ENCODE assay signal across 1 cellular context in the genomic region with DNA sequence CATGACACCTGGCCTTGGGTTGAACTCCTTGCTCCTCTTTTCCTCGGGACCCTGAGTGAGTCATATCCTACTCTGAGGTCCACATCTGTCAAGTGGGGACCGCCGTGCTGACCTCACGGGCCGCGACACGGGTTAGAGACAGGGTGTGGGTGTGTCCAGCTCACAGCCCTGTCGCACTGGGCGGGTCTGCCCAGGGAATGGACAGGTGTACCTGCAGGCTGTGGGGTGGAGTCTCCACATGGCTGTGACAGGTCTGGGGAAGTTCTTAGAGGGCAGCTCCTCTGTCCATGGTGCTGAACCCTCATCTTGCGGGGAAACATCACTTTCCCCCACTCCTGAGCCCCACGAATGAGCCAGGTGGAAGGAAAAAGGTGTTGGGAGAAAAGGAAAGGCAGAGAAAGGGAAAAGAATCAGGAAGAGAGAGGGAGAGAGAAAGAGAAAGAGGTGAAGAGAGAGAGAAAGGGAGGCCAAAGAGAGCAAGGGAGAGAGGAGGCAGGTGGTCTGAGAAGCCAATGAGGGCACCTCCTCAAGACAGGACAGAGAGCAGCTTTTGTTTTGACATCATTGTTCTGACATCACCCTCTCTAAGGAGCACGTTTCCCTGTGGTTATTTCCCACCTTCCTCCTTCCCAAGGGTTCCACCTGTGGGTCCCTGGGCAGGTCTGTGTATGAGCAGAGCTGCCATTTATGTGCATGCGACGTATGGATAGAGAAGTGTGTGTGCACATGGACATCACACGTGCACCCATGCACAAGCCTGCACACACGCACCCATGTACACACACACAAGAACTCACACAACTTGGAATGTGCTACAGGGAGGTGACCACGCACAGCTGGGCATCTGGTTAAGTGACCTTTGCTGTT.
TF ChIP-seq lines count a peak whose summit lies in the region.

No MANE protein-coding gene starts in this region.

TF ChIP-seq in H1, 55 proteins besides CTCF, POLR2A, EP300 and RAD21 (continued from another document):
- peak; percentile 70 for TF ChIP-seq MAX (IDR thresholded peaks at IDR 0.05)
TF ChIP-seq in H1: peak in this region for 3.
